In the genomic region with DNA sequence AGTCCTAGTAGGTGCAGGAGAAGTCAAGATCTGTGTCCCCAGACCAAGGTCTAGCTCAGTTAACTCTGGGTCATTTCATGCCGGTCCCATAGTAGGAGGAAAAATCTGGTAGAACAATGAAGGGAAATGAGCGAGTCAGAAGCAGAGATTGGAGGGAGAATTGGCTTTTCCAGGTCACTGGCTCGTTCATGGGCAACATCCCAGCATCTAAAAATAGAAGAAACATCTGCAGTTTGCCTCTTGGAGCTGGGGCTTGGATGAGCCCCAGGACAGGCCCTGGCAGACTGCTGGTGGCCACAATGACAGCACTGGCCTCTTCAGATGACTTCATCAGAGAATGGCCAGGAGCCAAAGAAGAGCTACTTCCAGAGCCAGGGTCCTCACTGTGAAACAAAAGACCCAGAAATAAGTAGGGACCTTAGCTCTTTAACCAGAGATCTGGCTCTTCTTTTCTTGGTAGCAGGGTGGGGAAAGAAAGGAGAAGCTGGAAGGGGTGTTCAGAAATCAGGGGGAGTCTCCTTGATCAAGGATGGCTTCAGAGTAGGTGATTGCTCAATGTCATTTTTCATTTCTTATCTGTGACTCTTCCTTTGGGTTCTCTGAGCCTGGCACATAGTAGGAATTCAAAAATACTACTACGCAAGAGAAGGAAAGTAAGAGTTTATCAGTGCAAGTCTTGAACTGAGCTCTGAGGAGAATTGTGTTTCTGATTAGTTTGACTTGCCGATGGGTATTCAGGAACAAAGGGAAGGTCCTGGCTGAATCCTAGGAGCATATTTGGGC, we compare ENCODE assay signal across 15 cellular contexts.
DNase-seq lines count a peak whose midpoint lies in the region; ATAC-seq and TF ChIP-seq lines count a peak whose summit lies in the region.
"Had no signal": no experiment of that assay in that cellular context is flagged by ENCODE, and none has a peak within 500 bp of the region (broad histone marks: within the 10 kb centered on the region; RNA-seq: fewer than 3 reads in every experiment).

No MANE protein-coding gene starts in this region.

- peaks cover 6% of the 10 kb centered on the region; the same call in 1 of the 2 replicates for H3K4me1 ChIP-seq in GM23248 (ENCODE audit: insufficient read depth)
- H3K4me1 ChIP-seq in ascending aorta, result peaks cover 5 to 13% of the 10 kb centered on the region in 2 donors
- H3K4me1 ChIP-seq in heart left ventricle, result peaks cover 5 to 22% (median 18%) of the 10 kb centered on the region in 12 donors
- H3K4me1 ChIP-seq: prostate gland had no signal

- H3K4me2 ChIP-seq in GM23248 (ENCODE audit: unreplicated experiment), result peak overlapping the region; percentile 21

- H3K36me3 ChIP-seq in GM23248 (ENCODE audit: low read depth), result no peaks in the 10 kb centered on the region
- no peaks in the 10 kb centered on the region for H3K36me3 ChIP-seq in ascending aorta
- no peaks in the 10 kb centered on the region for H3K36me3 ChIP-seq in heart left ventricle
- H3K36me3 ChIP-seq: prostate gland, stomach had no signal

- DNase-seq in GM23248 (peak; percentile 71), ascending aorta (ENCODE audit: low spot score in 2 of 2) (peak in 1 of 2 donors; percentile 72), heart left ventricle (peak; percentile 74 to 79 (median 76)), putamen (ENCODE audit: low spot score) (peak; percentile 83), SKM-1 (lab: John Stamatoyannopoulos, UW; ENCODE audit: unreplicated experiment) (no peak)
- DNase-seq: activated T-cell treated with anti-CD3 and anti-CD28 coated beads, Interleukin-2, amount 50 U/mL, for 4 hours; GDM1; NCI-H2171; stomach; T-helper 1 cell had no signal

- 23% methylated on average over 5 of the region's 5 CpGs for WGBS in GM23248 (ENCODE audit: low coverage in 1 of 2, low lambda C conversion rate in 2 of 2, missing lambda C conversion rate in 2 of 2), 2 experiments
- WGBS in heart left ventricle, 4 donors, result 27 to 34% (median 30%) methylated on average over 5 of the region's 5 CpGs

- no peak for TF ChIP-seq POLR2A in heart left ventricle (IDR thresholded peaks at IDR 0.05)

- no peak overlapping the region for H3K4me3 ChIP-seq in GM23248
- no peak overlapping the region for H3K4me3 ChIP-seq in ascending aorta
- no peak overlapping the region for H3K4me3 ChIP-seq in heart left ventricle
- H3K4me3 ChIP-seq: prostate gland, stomach had no signal

- no peaks in the 10 kb centered on the region for H3K9me3 ChIP-seq in GM23248 (ENCODE audit: low read depth)
- H3K9me3 ChIP-seq in ascending aorta, result peaks cover 4 to 13% of the 10 kb centered on the region in 2 donors
- peaks cover 0 to 17% (median 6%) of the 10 kb centered on the region in 12 donors for H3K9me3 ChIP-seq in heart left ventricle
- H3K9me3 ChIP-seq: prostate gland had no signal

- no peaks in the 10 kb centered on the region for H3K79me2 ChIP-seq in GM23248 (ENCODE audit: insufficient read depth)

- no peaks in the 10 kb centered on the region for H4K20me1 ChIP-seq in GM23248 (ENCODE audit: insufficient read depth)

- no peak overlapping the region for H3K9ac ChIP-seq in GM23248

- intact Hi-C loops in ascending aorta (cut with DNase I) (no loop called here), heart left ventricle (cut with DNase I) (no loop called here)

- ATAC-seq in heart left ventricle (peak; percentile 90 to 99 (median 96)), GM18867 (IDR thresholded peaks at IDR 0.05; ENCODE audit: unreplicated experiment) (no peak), GM19023 (IDR thresholded peaks at IDR 0.05; ENCODE audit: unreplicated experiment) (no peak)
- ATAC-seq in stimulated activated memory B cell treated with anti-CD40 and anti-IgM and Interleukin-4, amounts not matched to agents 10 μg/mL and 1 μg/mL and 100 μg/mL, for 72 hours, result no peak
- ATAC-seq: activated T-cell treated with anti-CD3 and anti-CD28 coated beads, Interleukin-2, amount 50 U/mL, for 4 hours had no signal

- no peaks in the 10 kb centered on the region for H3K36me3 Mint-ChIP-seq in stimulated activated memory B cell treated with anti-CD40 and anti-IgM and Interleukin-4, amounts not matched to agents 10 μg/mL and 1 μg/mL and 100 μg/mL, for 72 hours
- H3K36me3 Mint-ChIP-seq: CD14-positive monocyte had no signal

- in situ Hi-C loops in GM23248 (cut with MboI), result no loop called here

- H2AFZ ChIP-seq in GM23248, result no peak overlapping the region

- H3K27me3 ChIP-seq in GM23248 (replicated peaks; ENCODE audit: insufficient read depth) (peaks cover 28% of the 10 kb centered on the region), ascending aorta (no peaks in the 10 kb centered on the region), heart left ventricle (no peaks in the 10 kb centered on the region)
- H3K27me3 ChIP-seq: stomach had no signal

- H3K4me3 Mint-ChIP-seq in stimulated activated memory B cell treated with anti-CD40 and anti-IgM and Interleukin-4, amounts not matched to agents 10 μg/mL and 1 μg/mL and 100 μg/mL, for 72 hours, result no peak overlapping the region
- H3K4me3 Mint-ChIP-seq: activated T-cell treated with anti-CD3 and anti-CD28 coated beads, Interleukin-2, amount 50 U/mL, for 4 hours; CD14-positive monocyte had no signal

- H3F3A ChIP-seq in GM23248 (ENCODE audit: insufficient read depth), result no peaks in the 10 kb centered on the region

- H3K4me1 Mint-ChIP-seq in stimulated activated memory B cell treated with anti-CD40 and anti-IgM and Interleukin-4, amounts not matched to agents 10 μg/mL and 1 μg/mL and 100 μg/mL, for 72 hours, result no peaks in the 10 kb centered on the region
- H3K4me1 Mint-ChIP-seq: CD14-positive monocyte had no signal

- TF ChIP-seq CTCF in ascending aorta (IDR thresholded peaks at IDR 0.05), result no peak
- no peak for TF ChIP-seq CTCF in heart left ventricle (IDR thresholded peaks at IDR 0.05)

- peaks cover 18% of the 10 kb centered on the region for H3K27me3 Mint-ChIP-seq in stimulated activated memory B cell treated with anti-CD40 and anti-IgM and Interleukin-4, amounts not matched to agents 10 μg/mL and 1 μg/mL and 100 μg/mL, for 72 hours

- H3K27ac ChIP-seq in GM23248, result no peak overlapping the region
- H3K27ac ChIP-seq in ascending aorta, result peak overlapping the region; percentile 46 to 77
- H3K27ac ChIP-seq in heart left ventricle, result peak overlapping the region in 10 of 12 donors; percentile 12 to 58 (median 40)
- H3K27ac ChIP-seq: prostate gland, stomach had no signal

- no peaks in the 10 kb centered on the region for H3K9me2 ChIP-seq in GM23248 (ENCODE audit: insufficient read depth)

- peaks cover 6% of the 10 kb centered on the region for H3K9me3 Mint-ChIP-seq in stimulated activated memory B cell treated with anti-CD40 and anti-IgM and Interleukin-4, amounts not matched to agents 10 μg/mL and 1 μg/mL and 100 μg/mL, for 72 hours

- no peak overlapping the region for H3K27ac Mint-ChIP-seq in stimulated activated memory B cell treated with anti-CD40 and anti-IgM and Interleukin-4, amounts not matched to agents 10 μg/mL and 1 μg/mL and 100 μg/mL, for 72 hours

Comparison
In these comparisons a context has a peak if more than half of its experiments do, and no peak if none do; other contexts are left out.
1. ATAC-seq: peak in heart left ventricle (4 of 4); none in GM18867 (single experiment), stimulated activated memory B cell treated with anti-CD40 and anti-IgM and Interleukin-4, amounts not matched to agents 10 μg/mL and 1 μg/mL and 100 μg/mL, for 72 hours (single experiment) and GM19023 (single experiment).